30 cellular contexts compared by ENCODE assay signal in genomic region chr10:113985342-113985844, GRCh38. TPM values are rescaled to one million over a fixed set of nuclear protein-coding genes. Genes with fewer than 3 reads are reported as not detected.
"Had no signal": no experiment of that assay in that cellular context is flagged by ENCODE, and none has a peak within 500 bp of the region (broad histone marks: within the 10 kb centered on the region; RNA-seq: fewer than 3 reads in every experiment).

No MANE protein-coding gene starts in this region.

- DNase-seq: dorsolateral prefrontal cortex; effector CD4-positive, alpha-beta T cell; foreskin fibroblast; heart left ventricle; kidney; left cardiac atrium; left lung; mesenchymal stem cell; mucosa of descending colon; naive B cell; occipital lobe; ovary; posterior cingulate gyrus; right lobe of liver; stimulated activated CD4-positive, alpha-beta T cell treated with anti-CD3 and anti-CD28 coated beads, Interleukin-12 subunit alpha, Interleukin-12 subunit beta, amount 100 ng/mL, for 4 hours; stimulated activated CD4-positive, alpha-beta T cell treated with anti-CD3 and anti-CD28 coated beads, Interleukin-1b, Interleukin-23, amount 100 ng/mL, for 48 hours; stimulated activated CD4-positive, alpha-beta T cell treated with anti-CD3 and anti-CD28 coated beads, Interleukin-4, amount 100 ng/mL, for 1 hour; stimulated activated CD8-positive, alpha-beta memory T cell treated with anti-CD3 and anti-CD28 coated beads, Interleukin-4, amount 100 ng/mL, for 48 hours; stimulated activated naive CD4-positive, alpha-beta T cell; stimulated activated naive CD8-positive, alpha-beta T cell treated with anti-CD3 and anti-CD28 coated beads, Interleukin-15, amount 100 ng/mL, for 72 hours; thyroid gland; trophoblast cell had no signal

- ATAC-seq: esophagus mucosa; gastroesophageal sphincter; heart left ventricle; left lung; mucosa of descending colon; natural killer cell treated with Interleukin-12 subunit alpha and Interleukin-12 subunit beta and Interleukin-15 and Interleukin-18, amount 100 ng/mL, for 72 hours; right lobe of liver; stimulated activated naive CD8-positive, alpha-beta T cell treated with anti-CD3 and anti-CD28 coated beads, Interleukin-15, amount 100 ng/mL, for 72 hours had no signal

- H3K4me1 ChIP-seq: gastroesophageal sphincter, right lobe of liver had no signal

- H3K4me3 ChIP-seq: dorsolateral prefrontal cortex, gastroesophageal sphincter, heart left ventricle, hepatocyte, left lung, mucosa of descending colon, ovary, right lobe of liver, smooth muscle cell, thyroid gland, vagina had no signal

- H2AFZ ChIP-seq: hepatocyte had no signal

- H3K27ac Mint-ChIP-seq: mesothelial cell of epicardium; natural killer cell treated with Interleukin-12 subunit alpha and Interleukin-12 subunit beta and Interleukin-15 and Interleukin-18, amount 100 ng/mL, for 72 hours; stimulated activated naive CD8-positive, alpha-beta T cell treated with anti-CD3 and anti-CD28 coated beads, Interleukin-15, amount 100 ng/mL, for 72 hours had no signal

- H3K27ac ChIP-seq: dorsolateral prefrontal cortex, epithelial cell of prostate, gastroesophageal sphincter, heart left ventricle, hepatocyte, left lung, ovary, right lobe of liver, vagina had no signal

- H3K36me3 ChIP-seq: gastroesophageal sphincter, heart left ventricle, left lung, ovary, right lobe of liver, thyroid gland, vagina had no signal

- H3K36me3 Mint-ChIP-seq: mesothelial cell of epicardium had no signal

- H3K27me3 Mint-ChIP-seq: naive B cell had no signal

- H3K79me2 ChIP-seq: hepatocyte had no signal

- H3K4me3 Mint-ChIP-seq: mesothelial cell of epicardium; naive B cell; natural killer cell treated with Interleukin-12 subunit alpha and Interleukin-12 subunit beta and Interleukin-15 and Interleukin-18, amount 100 ng/mL, for 72 hours; stimulated activated naive CD8-positive, alpha-beta T cell treated with anti-CD3 and anti-CD28 coated beads, Interleukin-15, amount 100 ng/mL, for 72 hours had no signal

- H3K4me2 ChIP-seq: hepatocyte, smooth muscle cell had no signal

- H3K27me3 ChIP-seq: dorsolateral prefrontal cortex, gastroesophageal sphincter, heart left ventricle, hepatocyte, left lung, ovary, right lobe of liver, thyroid gland, vagina had no signal

- H3K9me3 ChIP-seq: gastroesophageal sphincter, heart left ventricle, left lung, mucosa of descending colon, right lobe of liver, thyroid gland, vagina had no signal

RNA-seq across cellular contexts. Expression of gene ADRB1, which starts 58.3 kb away (rescaled TPM):
- total RNA-seq: smooth muscle cell, vagina had no signal
- polyA plus RNA-seq: smooth muscle cell had no signal
